Comparison of ENCODE assay signal across 10 cellular contexts in the genomic region with DNA sequence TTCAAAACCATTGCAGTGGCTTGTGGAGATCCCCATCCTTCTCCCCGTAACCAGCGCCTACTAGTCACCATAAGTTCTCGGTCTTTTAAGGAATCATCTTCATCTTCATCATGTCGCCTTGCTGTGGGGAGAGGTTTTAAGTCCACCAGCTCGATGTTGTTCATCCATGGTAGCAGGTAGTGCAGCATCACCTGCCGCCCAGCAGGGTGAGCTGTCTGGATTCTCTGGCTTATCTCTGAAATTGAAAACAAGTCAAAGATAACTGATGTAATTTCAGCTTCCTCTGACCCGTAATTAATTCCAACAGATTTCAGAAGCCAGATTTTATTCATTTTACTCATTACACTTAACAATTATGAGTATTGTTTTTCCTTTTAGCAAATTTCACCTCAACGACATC.
DNase-seq lines count a peak whose midpoint lies in the region; ATAC-seq and TF ChIP-seq lines count a peak whose summit lies in the region.
"Had no signal": no experiment of that assay in that cellular context is flagged by ENCODE, and none has a peak within 500 bp of the region (broad histone marks: within the 10 kb centered on the region; RNA-seq: fewer than 3 reads in every experiment).

No MANE protein-coding gene starts in this region.

- no peaks in the 10 kb centered on the region; a peak in 1 of 5 replicates for H3K9me3 Mint-ChIP-seq in H9
- H3K9me3 Mint-ChIP-seq: central memory CD8-positive, alpha-beta T cell had no signal

- no peaks in the 10 kb centered on the region for H3K23me2 ChIP-seq in H9 (ENCODE audit: insufficient read length, low read depth, low read length, poor library complexity, severe bottlenecking)

- no peak overlapping the region for H2BK12ac ChIP-seq in H9 (ENCODE audit: insufficient read length, low read depth, low read length)

- intact Hi-C loops in ovary (cut with DNase I), result no loop called here

- H3K9ac ChIP-seq in H9 (ENCODE audit: extremely low read depth, insufficient read length, low read length), result no peak overlapping the region

- no peaks in the 10 kb centered on the region for H3K4me1 Mint-ChIP-seq in H9

- peak; percentile 65 for TF ChIP-seq CTCF in H9 (conservative IDR thresholded peaks at IDR 0.05)
- peak; percentile 31 for TF ChIP-seq CTCF in kidney epithelial cell (IDR thresholded peaks at IDR 0.05; ENCODE audit: insufficient read depth, low read length, poor library complexity, severe bottlenecking)
- no peak for TF ChIP-seq CTCF in ovary (IDR thresholded peaks at IDR 0.05)

- H3K18ac ChIP-seq in H9 (ENCODE audit: insufficient read length, low read depth, low read length), result no peak overlapping the region

- no peak overlapping the region for H4K5ac ChIP-seq in H9 (ENCODE audit: insufficient read length, low read depth, low read length)

- no peaks in the 10 kb centered on the region for H3K9me3 ChIP-seq in H9 (ENCODE audit: control insufficient read depth, low read depth, low read length)
- H3K9me3 ChIP-seq in ovary, result no peaks in the 10 kb centered on the region

- no peak overlapping the region for H2BK120ac ChIP-seq in H9 (ENCODE audit: low read depth, low read length, poor library complexity, severe bottlenecking)

- H2BK15ac ChIP-seq in H9 (ENCODE audit: low read depth, low read length), result no peak overlapping the region

- H2AK5ac ChIP-seq in H9 (ENCODE audit: insufficient read length, low read length), result no peak overlapping the region

- no peak for TF ChIP-seq POLR2A in ovary (IDR thresholded peaks at IDR 0.05)

- no peak overlapping the region for H3K27ac Mint-ChIP-seq in H9

- no peak overlapping the region for H3T11ph ChIP-seq in H9 (ENCODE audit: low read length)

- no peaks in the 10 kb centered on the region for H3K79me2 ChIP-seq in H9 (ENCODE audit: insufficient read depth, low read length)

- H3K56ac ChIP-seq in H9 (ENCODE audit: insufficient read length, low read depth, low read length), result no peak overlapping the region

- 100% methylated on average over 1 of the region's 8 CpGs for WGBS in H9 (ENCODE audit: extremely low coverage, insufficient read length, low lambda C conversion rate)
- WGBS in ovary, 3 donors, result 92 to 94% (median 93%) methylated on average over 8 of the region's 8 CpGs

- no peak overlapping the region for H3K4me3 ChIP-seq in kidney epithelial cell (ENCODE audit: low read depth, low read length)
- no peak overlapping the region for H3K4me3 ChIP-seq in ovary

- H3K27me3 ChIP-seq in H9 (ENCODE audit: insufficient read depth, low read length), result no peaks in the 10 kb centered on the region
- no peaks in the 10 kb centered on the region for H3K27me3 ChIP-seq in kidney epithelial cell (ENCODE audit: control insufficient read depth, insufficient read depth, low read length)
- H3K27me3 ChIP-seq in ovary, result no peaks in the 10 kb centered on the region

- H3K27ac ChIP-seq in H9 (ENCODE audit: insufficient read length, low read depth, low read length), result no peak overlapping the region
- no peak overlapping the region for H3K27ac ChIP-seq in ovary

- ATAC-seq in HG02852 (IDR thresholded peaks at IDR 0.05; ENCODE audit: unreplicated experiment), result no peak

- H4K8ac ChIP-seq in H9 (replicated peaks; ENCODE audit: insufficient read length, low read depth, low read length), result no peak overlapping the region

- H3K36me3 Mint-ChIP-seq in H9 (ENCODE audit: insufficient read depth in 1 of 3, low read depth in 3 of 3), result peaks cover 29 to 54% (median 51%) of the 10 kb centered on the region in 3 experiments

- no peak overlapping the region for H2BK5ac ChIP-seq in H9 (ENCODE audit: insufficient read length, low read length)

- H3K4me1 ChIP-seq in H9 (ENCODE audit: insufficient read depth, low read length), result no peaks in the 10 kb centered on the region
- no peaks in the 10 kb centered on the region for H3K4me1 ChIP-seq in ovary (ENCODE audit: insufficient read depth)

- DNase-seq in D341Med (ENCODE audit: low spot score) (peak; percentile 60), H9 (peak; percentile 32), amniotic epithelial cell (ENCODE audit: low read depth) (peak; percentile 20), kidney epithelial cell (ENCODE audit: low read depth) (no peak), NCI-H2081 (lab: John Stamatoyannopoulos, UW) (no peak), ovary (no peak)
- DNase-seq: activated CD8-positive, alpha-beta memory T cell treated with anti-CD3 and anti-CD28 coated beads, Interleukin-2, amount 50 U/mL, for 4 hours; NCI-H2081 treated with DMSO at 0.1 percent for 48 hours had no signal

- no peak overlapping the region for H3K4me3 Mint-ChIP-seq in H9
- H3K4me3 Mint-ChIP-seq: central memory CD8-positive, alpha-beta T cell had no signal

- TF ChIP-seq EP300 in ovary (IDR thresholded peaks at IDR 0.05), result no peak

- H3K36me3 ChIP-seq in kidney epithelial cell (ENCODE audit: control insufficient read depth, insufficient read depth, low read length) (peaks cover 1% of the 10 kb centered on the region), ovary (no peaks in the 10 kb centered on the region)

- no peak overlapping the region for H4K91ac ChIP-seq in H9 (ENCODE audit: insufficient read length, low read depth, low read length)

- no peak overlapping the region for H3K23ac ChIP-seq in H9 (ENCODE audit: insufficient read length, low read depth, low read length)

- H3K27me3 Mint-ChIP-seq in H9 (ENCODE audit: low read depth), result no peaks in the 10 kb centered on the region
- H3K27me3 Mint-ChIP-seq: central memory CD8-positive, alpha-beta T cell had no signal

- no peak overlapping the region for H3K4me2 ChIP-seq in H9 (ENCODE audit: insufficient read depth, insufficient read length, low read length)

- no peak overlapping the region for H2BK20ac ChIP-seq in H9 (ENCODE audit: low read depth, low read length, poor library complexity, severe bottlenecking)

- no peak overlapping the region for H3K14ac ChIP-seq in H9 (ENCODE audit: insufficient read depth, low read length)

- no peak overlapping the region for H2AFZ ChIP-seq in H9 (ENCODE audit: low read length)

- no peaks in the 10 kb centered on the region for H4K20me1 ChIP-seq in H9 (ENCODE audit: control insufficient read depth, insufficient read depth, insufficient read length)

- no peaks in the 10 kb centered on the region for H3K79me1 ChIP-seq in H9 (ENCODE audit: insufficient read depth, low read depth, low read length, poor library complexity, severe bottlenecking)

- no peak overlapping the region for H3K4ac ChIP-seq in H9 (ENCODE audit: low read depth, low read length)

Comparison
In these comparisons a context has a peak if more than half of its experiments do, and no peak if none do; other contexts are left out.
1. DNase-seq: peak in D341Med (single experiment), H9 (single experiment) and amniotic epithelial cell (single experiment); none in kidney epithelial cell (single experiment), NCI-H2081 (0 of 2) and ovary (0 of 5).
2. CTCF ChIP-seq: peak in H9 (single experiment) and kidney epithelial cell (single experiment); none in ovary (0 of 3).